ENCODE assay signal across 29 cellular contexts in the genomic region with DNA sequence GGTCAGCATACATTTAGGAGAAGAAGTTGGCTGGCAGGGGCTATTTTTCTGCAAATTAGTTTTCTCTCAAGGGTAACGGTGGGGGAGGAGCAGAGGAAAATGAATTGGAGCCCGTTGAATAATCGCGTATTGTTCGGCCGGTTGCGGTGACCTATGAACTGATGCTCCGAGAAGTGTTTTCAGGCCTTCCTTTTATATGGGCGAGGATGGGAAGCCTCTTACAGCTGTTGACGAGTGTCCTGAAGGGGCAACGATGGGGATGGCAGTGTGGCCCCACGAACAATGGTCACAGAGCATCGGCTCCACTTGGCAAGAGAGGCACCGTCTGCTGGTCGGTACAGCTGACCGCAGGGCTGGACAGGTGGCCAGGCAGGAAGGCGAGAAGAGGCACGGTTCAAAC.
A peak's percentile ranks its signal among the peaks of the same experiment; 100 is the strongest.
DNase-seq lines count a peak whose midpoint lies in the region; TF ChIP-seq lines count a peak whose summit lies in the region.
"Had no signal": no experiment of that assay in that cellular context is flagged by ENCODE, and none has a peak within 500 bp of the region (broad histone marks: within the 10 kb centered on the region; RNA-seq: fewer than 3 reads in every experiment).

No MANE protein-coding gene starts in this region.

- H3K9me3 ChIP-seq in iPS-15b (ENCODE audit: control insufficient read depth, insufficient read depth, low read length), result no peaks in the 10 kb centered on the region
- no peaks in the 10 kb centered on the region for H3K9me3 ChIP-seq in transverse colon
- H3K9me3 ChIP-seq: adrenal gland, lower lobe of right lung, psoas muscle, upper lobe of right lung had no signal

- H3K4me3 Mint-ChIP-seq in mesothelial cell of epicardium, result no peak overlapping the region
- H3K4me3 Mint-ChIP-seq: B cell; naive thymus-derived CD4-positive, alpha-beta T cell; stimulated activated naive CD8-positive, alpha-beta T cell treated with anti-CD3 and anti-CD28 coated beads, Interleukin-15, Interleukin-2, amounts not matched to agents 100 ng/mL and 50 ng/mL, for 24 hours had no signal

- H3K9ac ChIP-seq in iPS-15b (ENCODE audit: low read depth, low read length), result no peak overlapping the region

- H3K4me1 Mint-ChIP-seq in mesothelial cell of epicardium, result peaks cover 51% of the 10 kb centered on the region
- H3K4me1 Mint-ChIP-seq: B cell; naive thymus-derived CD4-positive, alpha-beta T cell had no signal

- intact Hi-C loops in transverse colon (cut with DNase I; ENCODE audit: low total_unique reads), result no loop called here

- no peaks in the 10 kb centered on the region for H3K36me3 Mint-ChIP-seq in mesothelial cell of epicardium
- H3K36me3 Mint-ChIP-seq: naive thymus-derived CD4-positive, alpha-beta T cell had no signal

- DNase-seq in Ammon's horn (ENCODE audit: low spot score) (peak; percentile 57), astrocyte of the cerebellum (ENCODE audit: low read depth) (no peak), nucleus accumbens (lab: John Stamatoyannopoulos, UW) (peak in 35 of 56 donors; percentile 5 to 67 (median 35)), transverse colon (no peak), SHP77 treated with DMSO at 0.1 percent for 48 hours (lab: John Stamatoyannopoulos, UW) (no peak), mesothelial cell of epicardium (ENCODE audit: low spot score in 2 of 2, unreplicated experiment in 2 of 2) (no peak)
- DNase-seq in activated naive CD4-positive, alpha-beta T cell treated with Interleukin-2 at 50 U/mL for 16 hours, result no peak
- DNase-seq: 8988T; activated CD4-positive, alpha-beta T cell treated with anti-CD3 and anti-CD28 coated beads, Interleukin-2, amount 50 U/mL, for 48 hours; activated gamma-delta T cell; Calu3; central memory CD4-positive, alpha-beta T cell; effector memory CD4-positive, alpha-beta T cell; HCEC 1CT; lower lobe of right lung; naive thymus-derived CD4-positive, alpha-beta T cell; NCI-H1092 treated with DMSO at 0.1 percent for 48 hours; NCI-H2107; NCI-H510A; NK-92 treated with Interleukin-12 subunit alpha and Interleukin-12 subunit beta, amount 100 ng/mL, for 24 hours; psoas muscle; stimulated activated CD4-positive, alpha-beta T cell treated with anti-CD3 and anti-CD28 coated beads, Interleukin-4, amount 100 ng/mL, for 24 hours; T-helper 2 cell; upper lobe of right lung; WERI-Rb-1 had no signal

- H3K27me3 ChIP-seq in iPS-15b (ENCODE audit: control insufficient read depth, insufficient read depth, low read length) (peaks cover 11% of the 10 kb centered on the region), transverse colon (no peaks in the 10 kb centered on the region)
- H3K27me3 ChIP-seq: adrenal gland, upper lobe of right lung had no signal

- no peak overlapping the region for H3K27ac ChIP-seq in transverse colon
- H3K27ac ChIP-seq: lower lobe of right lung, psoas muscle, upper lobe of right lung, WERI-Rb-1 had no signal

- TF ChIP-seq POLR2A in transverse colon (IDR thresholded peaks at IDR 0.05), result no peak

- TF ChIP-seq CTCF in astrocyte of the cerebellum (IDR thresholded peaks at IDR 0.05; ENCODE audit: low read depth, low read length, missing control alignments) (no peak), transverse colon (IDR thresholded peaks at IDR 0.05) (no peak), mesothelial cell of epicardium (IDR thresholded peaks at IDR 0.05; ENCODE audit: unreplicated experiment) (no peak)

- TF ChIP-seq EP300 in transverse colon (IDR thresholded peaks at IDR 0.05; ENCODE audit: low read depth), result no peak

- in situ Hi-C loops in astrocyte of the cerebellum (cut with HindIII; ENCODE audit: low sequenced_read_pairs), result no loop called here
- in situ Hi-C loops in transverse colon (cut with MboI; ENCODE audit: low pct_ligation_motif_present in 1 of 4, low pct_unique_long_range_greater_than_20kb in 1 of 4, low sequenced_read_pairs in 3 of 4), result no loop called here

- WGBS in transverse colon (ENCODE audit: low coverage in 1 of 2), 2 donors, result 86 to 91% methylated on average over 13 to 18 of the region's 18 CpGs

- peaks cover 7% of the 10 kb centered on the region for H3K4me1 ChIP-seq in iPS-15b (ENCODE audit: control insufficient read depth, insufficient read depth, low read length)
- H3K4me1 ChIP-seq in transverse colon, result no peaks in the 10 kb centered on the region
- H3K4me1 ChIP-seq: lower lobe of right lung, psoas muscle, upper lobe of right lung had no signal

- no peaks in the 10 kb centered on the region for H3K9me3 Mint-ChIP-seq in mesothelial cell of epicardium
- H3K9me3 Mint-ChIP-seq: stimulated activated naive CD8-positive, alpha-beta T cell treated with anti-CD3 and anti-CD28 coated beads, Interleukin-15, Interleukin-2, amounts not matched to agents 100 ng/mL and 50 ng/mL, for 24 hours had no signal

- peaks cover 14% of the 10 kb centered on the region for H3K27me3 Mint-ChIP-seq in mesothelial cell of epicardium (ENCODE audit: low read depth)

- no peak overlapping the region for H3K27ac Mint-ChIP-seq in mesothelial cell of epicardium
- H3K27ac Mint-ChIP-seq: B cell; naive thymus-derived CD4-positive, alpha-beta T cell; stimulated activated naive CD8-positive, alpha-beta T cell treated with anti-CD3 and anti-CD28 coated beads, Interleukin-15, Interleukin-2, amounts not matched to agents 100 ng/mL and 50 ng/mL, for 24 hours had no signal

- peak overlapping the region; percentile 16 for H3K4me3 ChIP-seq in astrocyte of the cerebellum (ENCODE audit: low read depth, low read length)
- peak overlapping the region; percentile 9 for H3K4me3 ChIP-seq in iPS-15b (ENCODE audit: low read depth, low read length)
- H3K4me3 ChIP-seq in transverse colon, result no peak overlapping the region
- H3K4me3 ChIP-seq: adrenal gland, lower lobe of right lung, upper lobe of right lung had no signal

- H3K36me3 ChIP-seq in iPS-15b (ENCODE audit: control insufficient read depth, insufficient read depth, low read length) (no peaks in the 10 kb centered on the region), transverse colon (no peaks in the 10 kb centered on the region)
- H3K36me3 ChIP-seq: adrenal gland, lower lobe of right lung, upper lobe of right lung, WERI-Rb-1 had no signal

Comparison
In these comparisons a context has a peak if more than half of its experiments do, and no peak if none do; other contexts are left out.
1. DNase-seq: peak in Ammon's horn (single experiment) and nucleus accumbens (35 of 56); none in astrocyte of the cerebellum (single experiment), transverse colon (single experiment), activated naive CD4-positive, alpha-beta T cell treated with Interleukin-2 at 50 U/mL for 16 hours (single experiment), SHP77 treated with DMSO at 0.1 percent for 48 hours (single experiment) and mesothelial cell of epicardium (0 of 2).
2. H3K4me3 ChIP-seq: peak in astrocyte of the cerebellum (single experiment) and iPS-15b (single experiment); none in transverse colon (0 of 4).